ENCODE assay signal across 1 cellular context in the genomic region with DNA sequence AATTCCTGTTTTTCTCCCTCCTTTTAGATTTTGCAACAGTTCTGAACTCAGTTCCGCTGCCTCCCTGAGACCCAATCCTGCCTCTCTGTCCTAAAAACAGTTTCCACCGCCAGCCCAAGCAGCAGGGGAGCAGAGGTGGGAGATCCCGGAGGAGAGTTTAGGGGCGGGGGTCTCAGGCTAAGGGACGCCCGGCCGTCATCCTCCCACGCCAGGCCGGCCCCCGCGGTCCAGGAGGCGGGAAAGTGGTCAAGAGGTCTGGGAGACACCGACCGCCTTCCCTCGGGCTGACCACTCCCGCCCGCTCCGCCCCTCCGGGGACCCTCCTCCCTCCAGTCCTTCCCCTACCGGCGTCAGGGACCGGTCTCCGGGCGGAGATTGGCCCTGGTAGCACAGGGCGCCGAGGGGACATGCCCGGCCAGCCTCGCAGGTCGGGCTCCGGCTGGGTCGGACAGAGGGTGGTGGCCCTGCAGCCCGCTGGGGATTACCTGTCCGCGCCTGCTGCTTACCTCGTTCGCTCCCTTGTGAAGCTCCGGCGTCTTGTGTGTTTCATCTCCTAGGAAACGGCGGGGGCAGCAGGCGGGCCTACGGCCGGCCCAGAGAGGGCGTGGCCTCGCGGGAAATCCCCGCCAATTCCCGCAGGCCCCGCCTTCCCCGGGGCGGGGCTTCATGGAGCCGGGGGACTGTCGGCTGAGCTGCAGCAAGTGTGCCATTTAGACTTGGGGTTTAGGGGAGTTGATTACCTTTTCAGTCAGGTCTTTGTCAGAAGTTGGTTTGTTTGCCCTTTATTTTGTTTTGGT.
A peak's percentile ranks its signal among the peaks of the same experiment; 100 is the strongest.
TF ChIP-seq lines count a peak whose summit lies in the region.

A gene with protein sequence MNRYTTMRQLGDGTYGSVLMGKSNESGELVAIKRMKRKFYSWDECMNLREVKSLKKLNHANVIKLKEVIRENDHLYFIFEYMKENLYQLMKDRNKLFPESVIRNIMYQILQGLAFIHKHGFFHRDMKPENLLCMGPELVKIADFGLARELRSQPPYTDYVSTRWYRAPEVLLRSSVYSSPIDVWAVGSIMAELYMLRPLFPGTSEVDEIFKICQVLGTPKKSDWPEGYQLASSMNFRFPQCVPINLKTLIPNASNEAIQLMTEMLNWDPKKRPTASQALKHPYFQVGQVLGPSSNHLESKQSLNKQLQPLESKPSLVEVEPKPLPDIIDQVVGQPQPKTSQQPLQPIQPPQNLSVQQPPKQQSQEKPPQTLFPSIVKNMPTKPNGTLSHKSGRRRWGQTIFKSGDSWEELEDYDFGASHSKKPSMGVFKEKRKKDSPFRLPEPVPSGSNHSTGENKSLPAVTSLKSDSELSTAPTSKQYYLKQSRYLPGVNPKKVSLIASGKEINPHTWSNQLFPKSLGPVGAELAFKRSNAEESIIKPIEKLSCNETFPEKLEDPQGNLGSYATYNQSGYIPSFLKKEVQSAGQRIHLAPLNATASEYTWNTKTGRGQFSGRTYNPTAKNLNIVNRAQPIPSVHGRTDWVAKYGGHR (minus strand): TSS at position 543 of the 797 bp plus-strand sequence. CDS start 7,891 bp downstream, outside the sequence.

TF ChIP-seq in GM12878, 131 proteins besides CTCF, POLR2A, EP300 and RAD21 (continued from another document and continues in another):
- TF ChIP-seq PRDM15 (CRISPR knock-in tag; IDR thresholded peaks at IDR 0.05) (no peak), ZNF687 (IDR thresholded peaks at IDR 0.05) (no peak), STAT3 (IDR thresholded peaks at IDR 0.05; ENCODE audit: low read depth, low read length) (no peak), SIN3A (IDR thresholded peaks at IDR 0.05; ENCODE audit: low read depth, low read length) (peak; percentile 83; the same call in 1 of the 2 replicates), FOXM1 (IDR thresholded peaks at IDR 0.05; ENCODE audit: low read depth, low read length) (no peak), CHD1 (IDR thresholded peaks at IDR 0.05; ENCODE audit: low read depth, low read length) (no peak), SRF (IDR thresholded peaks at IDR 0.05; ENCODE audit: low read depth in 2 of 2, low read length in 2 of 2) (no peak), SUZ12 (IDR thresholded peaks at IDR 0.05; ENCODE audit: unreplicated experiment) (no peak), TARDBP (IDR thresholded peaks at IDR 0.05; ENCODE audit: borderline replicate concordance) (no peak), MTA2 (IDR thresholded peaks at IDR 0.05; ENCODE audit: low read depth) (no peak), HCFC1 (IDR thresholded peaks at IDR 0.05; ENCODE audit: low read length) (no peak), CBX5 (IDR thresholded peaks at IDR 0.05; ENCODE audit: low read depth) (no peak), SMAD5 (IDR thresholded peaks at IDR 0.05; ENCODE audit: low read depth) (no peak), PAX5 (IDR thresholded peaks at IDR 0.05; ENCODE audit: borderline replicate concordance, low read depth, low read length) (no peak), MLLT1 (IDR thresholded peaks at IDR 0.05) (0 out of 2 replicates have a peak, but pooled peaks have one; percentile 23), POLR2AphosphoS2 (IDR thresholded peaks at IDR 0.05; ENCODE audit: low read depth, low read length) (no peak), PBX3 (IDR thresholded peaks at IDR 0.05; ENCODE audit: insufficient replicate concordance, low read depth, low read length) (no peak), NBN (IDR thresholded peaks at IDR 0.05) (no peak), ESRRA (IDR thresholded peaks at IDR 0.05; ENCODE audit: low read length) (no peak), CBX3 (IDR thresholded peaks at IDR 0.05; ENCODE audit: borderline replicate concordance, low read depth) (no peak), ZZZ3 (IDR thresholded peaks at IDR 0.05; ENCODE audit: control insufficient read depth, insufficient read length, low read depth) (no peak), ZBTB40 (IDR thresholded peaks at IDR 0.05; ENCODE audit: borderline replicate concordance) (no peak), ZNF274 (IDR thresholded peaks at IDR 0.05; ENCODE audit: insufficient read depth, insufficient read length) (no peak), HSF1 (IDR thresholded peaks at IDR 0.05; ENCODE audit: low read depth, low read length) (no peak), RBBP5 (conservative IDR thresholded peaks at IDR 0.05) (no peak), EGR1 (IDR thresholded peaks at IDR 0.05; ENCODE audit: borderline replicate concordance in 1 of 2, low read depth in 2 of 2, low read length in 2 of 2) (peak in 1 of 2 experiments; percentile 49; a peak in 1 of 3 replicates), WRNIP1 (IDR thresholded peaks at IDR 0.05; ENCODE audit: borderline replicate concordance, low read depth, low read length) (no peak), SMARCA5 (IDR thresholded peaks at IDR 0.05) (no peak), BCL11A (IDR thresholded peaks at IDR 0.05; ENCODE audit: low read depth, low read length) (no peak), IKZF2 (IDR thresholded peaks at IDR 0.05) (no peak), MXI1 (IDR thresholded peaks at IDR 0.05; ENCODE audit: low read depth, low read length) (0 out of 2 replicates have a peak, but pooled peaks have one; percentile 10)
- TF ChIP-seq, protein P1, sequence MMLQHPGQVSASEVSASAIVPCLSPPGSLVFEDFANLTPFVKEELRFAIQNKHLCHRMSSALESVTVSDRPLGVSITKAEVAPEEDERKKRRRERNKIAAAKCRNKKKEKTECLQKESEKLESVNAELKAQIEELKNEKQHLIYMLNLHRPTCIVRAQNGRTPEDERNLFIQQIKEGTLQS (IDR thresholded peaks at IDR 0.05; ENCODE audit: borderline replicate concordance, extremely low read depth, low read depth, low read length): no peak
- TF ChIP-seq, protein P2, sequence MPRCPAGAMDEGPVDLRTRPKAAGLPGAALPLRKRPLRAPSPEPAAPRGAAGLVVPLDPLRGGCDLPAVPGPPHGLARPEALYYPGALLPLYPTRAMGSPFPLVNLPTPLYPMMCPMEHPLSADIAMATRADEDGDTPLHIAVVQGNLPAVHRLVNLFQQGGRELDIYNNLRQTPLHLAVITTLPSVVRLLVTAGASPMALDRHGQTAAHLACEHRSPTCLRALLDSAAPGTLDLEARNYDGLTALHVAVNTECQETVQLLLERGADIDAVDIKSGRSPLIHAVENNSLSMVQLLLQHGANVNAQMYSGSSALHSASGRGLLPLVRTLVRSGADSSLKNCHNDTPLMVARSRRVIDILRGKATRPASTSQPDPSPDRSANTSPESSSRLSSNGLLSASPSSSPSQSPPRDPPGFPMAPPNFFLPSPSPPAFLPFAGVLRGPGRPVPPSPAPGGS (IDR thresholded peaks at IDR 0.05; ENCODE audit: borderline replicate concordance, insufficient read depth, low read depth, low read length, poor library complexity, severe bottlenecking): no peak
